9 cellular contexts compared by ENCODE assay signal in genomic region chr13:50589139-50589538, GRCh38.
DNase-seq lines count a peak whose midpoint lies in the region; FAIRE-seq and TF ChIP-seq lines count a peak whose summit lies in the region.
"Had no signal": no experiment of that assay in that cellular context is flagged by ENCODE, and none has a peak within 500 bp of the region (broad histone marks: within the 10 kb centered on the region; RNA-seq: fewer than 3 reads in every experiment).

No MANE protein-coding gene starts in this region.

- no peaks in the 10 kb centered on the region for H3K27me3 ChIP-seq in MG63
- H3K27me3 ChIP-seq in CD4-positive, alpha-beta memory T cell (ENCODE audit: insufficient read depth, low read length): no peaks in the 10 kb centered on the region
- H3K27me3 ChIP-seq: ovary had no signal

- DNase-seq in GM03348 (ENCODE audit: low spot score) (peak; percentile 73), MG63 (peak; percentile 93), brain pericyte (ENCODE audit: low read depth, low spot score) (peak; percentile 90), skeletal muscle cell (ENCODE audit: low read depth) (peak; percentile 97), GM19239 (ENCODE audit: insufficient read length, low spot score) (no peak), SIG-M5 (lab: John Stamatoyannopoulos, UW) (no peak), osteocyte (ENCODE audit: extremely low spot score, unreplicated experiment) (no peak)
- no peak for DNase-seq in CD4-positive, alpha-beta memory T cell
- DNase-seq: ovary had no signal

- H3K27me3 Mint-ChIP-seq in CD4-positive, alpha-beta memory T cell: no peaks in the 10 kb centered on the region
- no peaks in the 10 kb centered on the region for H3K27me3 Mint-ChIP-seq in osteocyte (ENCODE audit: unreplicated experiment)

- H3K4me1 Mint-ChIP-seq in CD4-positive, alpha-beta memory T cell: peaks cover 10 to 17% (median 13%) of the 10 kb centered on the region in 4 donors
- peaks cover 42% of the 10 kb centered on the region for H3K4me1 Mint-ChIP-seq in osteocyte (ENCODE audit: unreplicated experiment)

- H3K4me3 Mint-ChIP-seq in CD4-positive, alpha-beta memory T cell: no peak overlapping the region
- H3K4me3 Mint-ChIP-seq in osteocyte (ENCODE audit: unreplicated experiment): no peak overlapping the region

- H3K36me3 ChIP-seq in MG63: no peaks in the 10 kb centered on the region
- H3K36me3 ChIP-seq in CD4-positive, alpha-beta memory T cell (ENCODE audit: insufficient read depth, low read length): no peaks in the 10 kb centered on the region
- H3K36me3 ChIP-seq: ovary had no signal

- CTCF ChIA-PET in CD4-positive, alpha-beta memory T cell (lab: Charles Lee; ENCODE audit: partially characterized antibody): no interaction called here

- H3K9me3 ChIP-seq in MG63: no peaks in the 10 kb centered on the region
- H3K9me3 ChIP-seq in CD4-positive, alpha-beta memory T cell (ENCODE audit: control insufficient read depth in 1 of 2, low read length in 2 of 2): no peaks in the 10 kb centered on the region
- H3K9me3 ChIP-seq: ovary had no signal

- POLR2A ChIA-PET in CD4-positive, alpha-beta memory T cell (lab: Charles Lee; ENCODE audit: partially characterized antibody): no interaction called here

- peaks cover 19% of the 10 kb centered on the region for H3K4me1 ChIP-seq in CD4-positive, alpha-beta memory T cell (ENCODE audit: insufficient read depth, low read length)

- intact Hi-C loops in CD4-positive, alpha-beta memory T cell (cut with micrococcal nuclease): no loop called here

- H3K9me3 Mint-ChIP-seq in CD4-positive, alpha-beta memory T cell: peaks cover 0 to 3% (median 0%) of the 10 kb centered on the region in 8 donors
- H3K9me3 Mint-ChIP-seq in osteocyte (ENCODE audit: unreplicated experiment): no peaks in the 10 kb centered on the region

- no peak for FAIRE-seq in GM19239 (lab: Jason Lieb, UNC)

- H3K27ac ChIP-seq in CD4-positive, alpha-beta memory T cell (ENCODE audit: low read depth, low read length): no peak overlapping the region
- H3K27ac ChIP-seq: ovary had no signal

- no peak for TF ChIP-seq CTCF in osteocyte (IDR thresholded peaks at IDR 0.05)

- no peak overlapping the region for H3K27ac Mint-ChIP-seq in CD4-positive, alpha-beta memory T cell
- no peak overlapping the region for H3K27ac Mint-ChIP-seq in osteocyte (ENCODE audit: unreplicated experiment)

- H3K4me3 ChIP-seq in MG63: no peak overlapping the region
- H3K4me3 ChIP-seq in skeletal muscle cell (ENCODE audit: low read depth, low read length): no peak overlapping the region
- no peak overlapping the region for H3K4me3 ChIP-seq in CD4-positive, alpha-beta memory T cell (ENCODE audit: low read length in 2 of 2)
- H3K4me3 ChIP-seq: ovary had no signal

- H3K36me3 Mint-ChIP-seq in CD4-positive, alpha-beta memory T cell: no peaks in the 10 kb centered on the region
- no peaks in the 10 kb centered on the region for H3K36me3 Mint-ChIP-seq in osteocyte (ENCODE audit: unreplicated experiment)

Comparison
In these comparisons a context has a peak if more than half of its experiments do, and no peak if none do; other contexts are left out.
1. DNase-seq: peak in GM03348 (single experiment), MG63 (single experiment), brain pericyte (single experiment) and skeletal muscle cell (single experiment); none in CD4-positive, alpha-beta memory T cell (0 of 5), GM19239 (single experiment), SIG-M5 (single experiment) and osteocyte (single experiment).